23 cellular contexts compared by ENCODE assay signal in genomic region chr9:125912261-125912660, GRCh38.
DNase-seq lines count a peak whose midpoint lies in the region; TF ChIP-seq lines count a peak whose summit lies in the region.
"Had no signal": no experiment of that assay in that cellular context is flagged by ENCODE, and none has a peak within 500 bp of the region (broad histone marks: within the 10 kb centered on the region; RNA-seq: fewer than 3 reads in every experiment).

No MANE protein-coding gene starts in this region.

- peak overlapping the region; percentile 63 for H3K9ac ChIP-seq in neural cell (ENCODE audit: low read length)
- H3K9ac ChIP-seq in smooth muscle cell (ENCODE audit: low read depth) = no peak overlapping the region

- no peak for TF ChIP-seq RAD21 in neural cell (conservative IDR thresholded peaks at IDR 0.05)

- peak overlapping the region; percentile 13 for H3K4me3 ChIP-seq in neural cell (ENCODE audit: low read length)
- no peak overlapping the region for H3K4me3 ChIP-seq in smooth muscle cell
- H3K4me3 ChIP-seq in OCI-LY7 (ENCODE audit: low read depth, low read length, poor library complexity, severe bottlenecking) = no peak overlapping the region
- H3K4me3 ChIP-seq: SK-N-MC had no signal

- 89% methylated on average over 6 of the region's 6 CpGs for WGBS in smooth muscle cell (ENCODE audit: low lambda C conversion rate)

- H3K27me3 ChIP-seq in neural cell (ENCODE audit: insufficient read depth, low read depth, low read length) (no peaks in the 10 kb centered on the region), smooth muscle cell (ENCODE audit: low read depth) (peaks cover 10% of the 10 kb centered on the region)

- no peaks in the 10 kb centered on the region for H3K9me3 ChIP-seq in neural cell (ENCODE audit: low read length)
- no peaks in the 10 kb centered on the region for H3K9me3 ChIP-seq in smooth muscle cell (replicated peaks; ENCODE audit: low read depth)
- no peaks in the 10 kb centered on the region for H3K9me3 ChIP-seq in OCI-LY7 (ENCODE audit: low read length)

- TF ChIP-seq CTCF in neural cell (IDR thresholded peaks at IDR 0.05; ENCODE audit: poor library complexity, severe bottlenecking) (no peak), smooth muscle cell (IDR thresholded peaks at IDR 0.05; ENCODE audit: borderline replicate concordance, insufficient read depth, poor library complexity, severe bottlenecking) (no peak), OCI-LY7 (conservative IDR thresholded peaks at IDR 0.05; ENCODE audit: low read length) (no peak)

- H3K79me2 ChIP-seq in neural cell (replicated peaks; ENCODE audit: insufficient read depth, low read length) (peaks cover 55% of the 10 kb centered on the region), smooth muscle cell (ENCODE audit: low read depth) (no peaks in the 10 kb centered on the region), OCI-LY7 (ENCODE audit: insufficient read depth, low read depth, low read length) (no peaks in the 10 kb centered on the region)

- no peak overlapping the region for H2AFZ ChIP-seq in neural cell (ENCODE audit: low read depth, low read length)
- H2AFZ ChIP-seq in smooth muscle cell (ENCODE audit: low read depth) = no peak overlapping the region
- no peak overlapping the region for H2AFZ ChIP-seq in OCI-LY7 (ENCODE audit: low read length)

- H3F3A ChIP-seq in neural cell (ENCODE audit: insufficient read depth, low read length, poor library complexity, severe bottlenecking) (peaks cover 7% of the 10 kb centered on the region), smooth muscle cell (ENCODE audit: low read depth) (no peaks in the 10 kb centered on the region)

- no peaks in the 10 kb centered on the region for H3K9me2 ChIP-seq in neural cell (ENCODE audit: insufficient read depth, low read length)
- H3K9me2 ChIP-seq in OCI-LY7 (ENCODE audit: insufficient read depth, low read length) = no peaks in the 10 kb centered on the region

- intact Hi-C loops in OCI-LY7 (cut with micrococcal nuclease; ENCODE audit: unreplicated experiment) = no loop called here

- POLR2A ChIA-PET in OCI-LY7 (lab: Charles Lee) = no interaction called here

- peaks cover 10% of the 10 kb centered on the region for H3K4me1 ChIP-seq in smooth muscle cell (ENCODE audit: low read depth)
- no peaks in the 10 kb centered on the region for H3K4me1 ChIP-seq in OCI-LY7 (ENCODE audit: insufficient read depth, low read length, poor library complexity, severe bottlenecking)

- peak overlapping the region; percentile 96 for H3K27ac ChIP-seq in neural cell (ENCODE audit: low read length)
- H3K27ac ChIP-seq in smooth muscle cell (ENCODE audit: low read depth) = no peak overlapping the region
- no peak overlapping the region for H3K27ac ChIP-seq in OCI-LY7 (ENCODE audit: low read depth, low read length, poor library complexity, severe bottlenecking)
- H3K27ac ChIP-seq: SK-N-MC had no signal

- DNase-seq in NCI-H524 (lab: John Stamatoyannopoulos, UW) = peak; percentile 97 to 99
- no peak for DNase-seq in NCI-H524 treated with DMSO at 0.1 percent for 48 hours (lab: John Stamatoyannopoulos, UW)
- peak; percentile 84 for DNase-seq in NCI-H1105 treated with DMSO at 0.1 percent for 48 hours (lab: John Stamatoyannopoulos, UW)
- DNase-seq in NCI-H526 (lab: John Stamatoyannopoulos, UW) = peak; percentile 36 to 53
- no peak for DNase-seq in DMS 273 treated with DMSO at 0.1 percent for 48 hours (lab: John Stamatoyannopoulos, UW)
- no peak for DNase-seq in smooth muscle cell (lab: John Stamatoyannopoulos, UW; ENCODE audit: unreplicated experiment)
- no peak for DNase-seq in OCI-LY7 (ENCODE audit: low spot score)
- DNase-seq: AML-193; C1 segment of cervical spinal cord; Calu3; CD8-positive, alpha-beta T cell; GF-D8; H9; Karpas-422; NCI-H1436 treated with DMSO at 0.1 percent for 48 hours; NCI-H2107; NCI-H2227 treated with DMSO at 0.1 percent for 48 hours; OCI-M1; RPMI8226; SW 1271; T-helper 17 cell had no signal

- CTCF ChIA-PET in OCI-LY7 (lab: Charles Lee; ENCODE audit: unreplicated experiment) = interaction anchor here (0.6 kb wide), 1 partner anchor 484 kb away, joined by 3 read pairs; no protein-coding TSS in a partner anchor

- H3K36me3 ChIP-seq in neural cell (ENCODE audit: insufficient read depth, low read length) = peaks cover 3% of the 10 kb centered on the region
- H3K36me3 ChIP-seq in smooth muscle cell (ENCODE audit: low read depth) = no peaks in the 10 kb centered on the region
- H3K36me3 ChIP-seq in OCI-LY7 (ENCODE audit: insufficient read depth, low read length) = no peaks in the 10 kb centered on the region

- H4K20me1 ChIP-seq in neural cell (ENCODE audit: insufficient read depth) (no peaks in the 10 kb centered on the region), smooth muscle cell (ENCODE audit: low read depth) (peaks cover 28% of the 10 kb centered on the region), OCI-LY7 (ENCODE audit: insufficient read depth, low read length) (no peaks in the 10 kb centered on the region; the same call in 1 of the 2 replicates)

- no TSS peak for BruUV-seq in OCI-LY7 (replicated peaks; lab: Mats Ljungman, UMichigan)

- no peak for TF ChIP-seq EP300 in neural cell (conservative IDR thresholded peaks at IDR 0.05; ENCODE audit: poor library complexity, severe bottlenecking)

- H3K4me2 ChIP-seq in neural cell (ENCODE audit: low read length) (no peak overlapping the region), smooth muscle cell (no peak overlapping the region), OCI-LY7 (ENCODE audit: low read length) (no peak overlapping the region)

TF ChIP-seq in neural cell, 6 proteins besides CTCF, POLR2A, EP300 and RAD21:
- TF ChIP-seq POLR2AphosphoS5 (IDR thresholded peaks at IDR 0.05) (peak; percentile 3), SMC3 (conservative IDR thresholded peaks at IDR 0.05; ENCODE audit: poor library complexity) (no peak)

Comparison
In these comparisons a context has a peak if more than half of its experiments do, and no peak if none do; other contexts are left out.
1. DNase-seq: peak in NCI-H524 (2 of 2), NCI-H1105 treated with DMSO at 0.1 percent for 48 hours (single experiment) and NCI-H526 (2 of 2); none in NCI-H524 treated with DMSO at 0.1 percent for 48 hours (single experiment), DMS 273 treated with DMSO at 0.1 percent for 48 hours (single experiment), smooth muscle cell (single experiment) and OCI-LY7 (single experiment).